ENCODE assay signal across 19 cellular contexts in genomic region chr15:37034835-37035234, GRCh38.
DNase-seq lines count a peak whose midpoint lies in the region; ATAC-seq and TF ChIP-seq lines count a peak whose summit lies in the region.
"Had no signal": no experiment of that assay in that cellular context is flagged by ENCODE, and none has a peak within 500 bp of the region (broad histone marks: within the 10 kb centered on the region; RNA-seq: fewer than 3 reads in every experiment).

No MANE protein-coding gene starts in this region.

- H3K27me3 ChIP-seq in OCI-LY1 (ENCODE audit: insufficient read depth, low read length), result no peaks in the 10 kb centered on the region
- H3K27me3 ChIP-seq in muscle layer of duodenum (ENCODE audit: low read depth, low read length), result no peaks in the 10 kb centered on the region
- no peaks in the 10 kb centered on the region for H3K27me3 ChIP-seq in SK-N-SH (ENCODE audit: insufficient read depth)
- H3K27me3 ChIP-seq: adrenal gland, ovary, testis had no signal

- peaks cover 37% of the 10 kb centered on the region; the same call in 1 of the 2 replicates for H3K36me3 ChIP-seq in OCI-LY1 (ENCODE audit: insufficient read depth, low read length)
- H3K36me3 ChIP-seq in muscle layer of duodenum (ENCODE audit: control insufficient read depth in 1 of 2, insufficient read depth in 2 of 2, low read length in 2 of 2), result no peaks in the 10 kb centered on the region
- H3K36me3 ChIP-seq in SK-N-SH (replicated peaks in 1 of 2; ENCODE audit: control insufficient read depth in 1 of 2, insufficient read depth in 2 of 2, low read length in 1 of 2), result peaks cover 76 to 84% of the 10 kb centered on the region in 2 experiments
- H3K36me3 ChIP-seq: ovary had no signal

- CTCF ChIA-PET in SK-N-SH (lab: Yijun Ruan, JAX), result interaction anchor here (1.1 to 1.3 kb wide), 2 partner anchors 9 to 845 kb away, joined by 3 to 4 read pairs; no protein-coding TSS in a partner anchor

- H3K9me2 ChIP-seq in OCI-LY1 (ENCODE audit: low read depth, low read length) (no peaks in the 10 kb centered on the region), SK-N-SH (no peaks in the 10 kb centered on the region)

- H3F3A ChIP-seq in OCI-LY1 (ENCODE audit: insufficient read depth, low read length) (peaks cover 8% of the 10 kb centered on the region; the same call in 1 of the 2 replicates), SK-N-SH (replicated peaks; ENCODE audit: insufficient read depth) (peaks cover 35% of the 10 kb centered on the region)

- peak; percentile 38 for ATAC-seq in HG02798 (IDR thresholded peaks at IDR 0.05; ENCODE audit: poor library complexity, unreplicated experiment)
- ATAC-seq in GM21367 (IDR thresholded peaks at IDR 0.05; ENCODE audit: unreplicated experiment), result no peak
- ATAC-seq: activated CD4-positive, CD25-positive, alpha-beta regulatory T cell treated with anti-CD3 and anti-CD28 coated beads, Interleukin-2, amount 50 U/mL, for 24 hours; effector memory CD8-positive, alpha-beta T cell had no signal

- H3K4me1 ChIP-seq in OCI-LY1 (ENCODE audit: insufficient read depth, low read length, severe bottlenecking) (peaks cover 87% of the 10 kb centered on the region), muscle layer of duodenum (ENCODE audit: control insufficient read depth in 1 of 2, insufficient read depth in 2 of 2, low read length in 2 of 2) (peaks cover 0 to 44% of the 10 kb centered on the region in 2 donors), SK-N-SH (ENCODE audit: control insufficient read depth in 1 of 2, insufficient read depth in 2 of 2, low read depth in 1 of 2, low read length in 1 of 2) (peaks cover 12 to 51% of the 10 kb centered on the region in 2 experiments; a peak in 3 of 4 replicates)
- H3K4me1 ChIP-seq: testis had no signal

- H3K27ac ChIP-seq in OCI-LY1 (ENCODE audit: low read depth, low read length, poor library complexity, severe bottlenecking) (peak overlapping the region; percentile 99), muscle layer of duodenum (ENCODE audit: low read length) (peak overlapping the region; percentile 10), SK-N-SH (ENCODE audit: low read depth in 2 of 2, low read length in 1 of 2) (peak overlapping the region in 1 of 2 experiments; percentile 48; a peak in 2 of 4 replicates)
- H3K27ac ChIP-seq: ovary, testis had no signal

- no peak for TF ChIP-seq EP300 in SK-N-SH (IDR thresholded peaks at IDR 0.05; ENCODE audit: borderline replicate concordance in 1 of 2, low read depth in 1 of 2, low read length in 1 of 2)

- TF ChIP-seq RAD21 in SK-N-SH (IDR thresholded peaks at IDR 0.05; ENCODE audit: low read length), result no peak

- H4K20me1 ChIP-seq in OCI-LY1 (ENCODE audit: insufficient read depth, low read length), result no peaks in the 10 kb centered on the region
- peaks cover 50% of the 10 kb centered on the region; the same call in 1 of the 2 replicates for H4K20me1 ChIP-seq in SK-N-SH (ENCODE audit: insufficient read depth)

- H3K9me3 ChIP-seq in OCI-LY1 (ENCODE audit: low read length), result no peaks in the 10 kb centered on the region
- H3K9me3 ChIP-seq in muscle layer of duodenum (ENCODE audit: control insufficient read depth in 1 of 2, low read length in 2 of 2), result no peaks in the 10 kb centered on the region
- H3K9me3 ChIP-seq in SK-N-SH, result no peaks in the 10 kb centered on the region
- H3K9me3 ChIP-seq: adrenal gland, ovary, testis had no signal

- TF ChIP-seq CTCF in OCI-LY1 (IDR thresholded peaks at IDR 0.05; ENCODE audit: low read length) (no peak), SK-N-SH (IDR thresholded peaks at IDR 0.05) (no peak)

- H3K9ac ChIP-seq in OCI-LY1 (ENCODE audit: low read length), result peak overlapping the region; percentile 63
- no peak overlapping the region for H3K9ac ChIP-seq in SK-N-SH

- DNase-seq in DMS53 treated with DMSO at 0.1 percent for 48 hours (lab: John Stamatoyannopoulos, UW; ENCODE audit: unreplicated experiment), result peak; percentile 48
- DNase-seq in SK-N-SH, result no peak
- no peak for DNase-seq in nucleus accumbens (lab: John Stamatoyannopoulos, UW)
- DNase-seq: activated effector memory CD4-positive, alpha-beta T cell treated with Interleukin-2 at 50 U/mL for 16 hours; cerebellar nuclear complex; effector memory CD8-positive, alpha-beta T cell; hippocampal formation; Kasumi-1; NCI-H187; ovary; stimulated activated CD4-positive, alpha-beta T cell treated with anti-CD3 and anti-CD28 coated beads, Interleukin-4, amount 100 ng/mL, for 4 hours; T-helper 2 cell; testis had no signal

- POLR2A ChIA-PET in SK-N-SH (lab: Yijun Ruan, JAX), result no interaction called here

- 74% methylated on average over 5 of the region's 5 CpGs for WGBS in SK-N-SH (ENCODE audit: low lambda C conversion rate)

- H3K4me3 ChIP-seq in OCI-LY1 (ENCODE audit: low read depth, low read length, poor library complexity, severe bottlenecking) (peak overlapping the region; percentile 42), muscle layer of duodenum (ENCODE audit: low read depth in 1 of 2, low read length in 2 of 2) (no peak overlapping the region), SK-N-SH (ENCODE audit: low read depth in 2 of 2, low read length in 1 of 2) (no peak overlapping the region)
- H3K4me3 ChIP-seq: adrenal gland, ovary, testis had no signal

- no peak overlapping the region for H2AFZ ChIP-seq in OCI-LY1 (ENCODE audit: low read length)
- no peak overlapping the region for H2AFZ ChIP-seq in SK-N-SH (ENCODE audit: low read depth)

- H3K79me2 ChIP-seq in OCI-LY1 (ENCODE audit: insufficient read depth, low read length) (no peaks in the 10 kb centered on the region), SK-N-SH (ENCODE audit: insufficient read depth) (peaks cover 82% of the 10 kb centered on the region)

- H3K4me2 ChIP-seq in OCI-LY1 (ENCODE audit: low read length) (peak overlapping the region; percentile 60), SK-N-SH (no peak overlapping the region)

TF ChIP-seq in SK-N-SH, 30 proteins besides CTCF, POLR2A, EP300 and RAD21:
- TF ChIP-seq SMC3 (IDR thresholded peaks at IDR 0.05; ENCODE audit: low read depth, low read length) (no peak), SIN3A (IDR thresholded peaks at IDR 0.05; ENCODE audit: borderline replicate concordance, low read depth, low read length) (no peak), POLR2AphosphoS5 (IDR thresholded peaks at IDR 0.05; ENCODE audit: low read depth, low read length) (no peak), MXI1 (IDR thresholded peaks at IDR 0.05; ENCODE audit: low read depth, low read length) (no peak)
